Comparison of ENCODE assay signal across 1 cellular context in genomic region chr9:27519466-27520465, GRCh38.
TF ChIP-seq lines count a peak whose summit lies in the region.

No MANE protein-coding gene starts in this region.

TF ChIP-seq in SK-N-SH treated with all-trans-retinoic acid at 6 μM for 48 hours, 23 proteins besides CTCF, POLR2A, EP300 and RAD21 (continued from another document):
- TF ChIP-seq PATZ1 (CRISPR knock-in tag; IDR thresholded peaks at IDR 0.05; ENCODE audit: borderline replicate concordance) (no peak), ZNF8 (CRISPR knock-in tag; IDR thresholded peaks at IDR 0.05) (no peak)
TF ChIP-seq in SK-N-SH treated with all-trans-retinoic acid at 6 μM for 48 hours: peak in this region for 1.
